ENCODE assay signal across 1 cellular context in the genomic region with DNA sequence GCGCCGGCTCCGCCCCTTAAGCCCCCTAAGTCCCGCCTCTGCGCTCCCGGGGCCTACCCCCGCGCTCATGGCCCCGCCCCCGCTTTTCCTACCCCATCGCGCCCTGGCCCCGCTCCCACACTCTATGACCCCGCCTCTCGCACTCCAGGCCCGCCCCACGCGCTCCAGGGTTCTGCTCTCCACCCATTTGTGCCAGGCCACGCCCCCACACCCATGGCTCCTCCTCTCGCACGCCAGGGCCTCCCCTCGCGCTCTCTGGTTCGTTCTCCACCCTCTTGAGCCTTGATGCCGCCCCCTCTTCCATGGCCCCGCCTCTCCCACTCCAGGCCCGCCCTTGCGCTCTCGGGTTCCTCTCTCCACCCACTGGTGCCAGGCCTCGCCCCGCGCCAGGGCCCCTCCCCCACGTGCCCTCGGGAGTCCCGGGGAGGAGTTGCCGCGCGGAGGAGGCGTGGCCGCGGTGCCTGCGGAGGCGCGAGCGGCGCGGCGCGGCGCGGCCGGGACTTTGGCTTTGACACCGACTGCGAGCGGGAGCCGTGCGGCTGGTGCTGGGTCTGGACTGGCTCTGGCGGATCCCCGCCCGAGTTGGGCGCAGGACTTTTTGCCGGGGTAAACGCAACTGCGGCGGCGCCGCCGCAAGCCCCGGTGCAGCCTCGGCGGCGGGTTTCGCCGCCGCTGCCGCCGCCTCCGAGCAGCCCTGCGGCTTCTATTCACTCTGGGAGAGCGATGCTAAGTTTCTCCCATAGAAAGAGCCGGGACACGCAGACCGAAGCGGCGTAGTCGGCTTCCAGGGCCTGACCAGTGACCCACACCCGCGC.
TF ChIP-seq lines count a peak whose summit lies in the region.

A gene (plus strand): TSS at position 499 of the 815 bp plus-strand sequence. CDS start 1,071 bp downstream, outside the sequence.

TF ChIP-seq in HCT116, 20 proteins besides CTCF, POLR2A, EP300 and RAD21 (continued from another document):
- TF ChIP-seq, protein P1, sequence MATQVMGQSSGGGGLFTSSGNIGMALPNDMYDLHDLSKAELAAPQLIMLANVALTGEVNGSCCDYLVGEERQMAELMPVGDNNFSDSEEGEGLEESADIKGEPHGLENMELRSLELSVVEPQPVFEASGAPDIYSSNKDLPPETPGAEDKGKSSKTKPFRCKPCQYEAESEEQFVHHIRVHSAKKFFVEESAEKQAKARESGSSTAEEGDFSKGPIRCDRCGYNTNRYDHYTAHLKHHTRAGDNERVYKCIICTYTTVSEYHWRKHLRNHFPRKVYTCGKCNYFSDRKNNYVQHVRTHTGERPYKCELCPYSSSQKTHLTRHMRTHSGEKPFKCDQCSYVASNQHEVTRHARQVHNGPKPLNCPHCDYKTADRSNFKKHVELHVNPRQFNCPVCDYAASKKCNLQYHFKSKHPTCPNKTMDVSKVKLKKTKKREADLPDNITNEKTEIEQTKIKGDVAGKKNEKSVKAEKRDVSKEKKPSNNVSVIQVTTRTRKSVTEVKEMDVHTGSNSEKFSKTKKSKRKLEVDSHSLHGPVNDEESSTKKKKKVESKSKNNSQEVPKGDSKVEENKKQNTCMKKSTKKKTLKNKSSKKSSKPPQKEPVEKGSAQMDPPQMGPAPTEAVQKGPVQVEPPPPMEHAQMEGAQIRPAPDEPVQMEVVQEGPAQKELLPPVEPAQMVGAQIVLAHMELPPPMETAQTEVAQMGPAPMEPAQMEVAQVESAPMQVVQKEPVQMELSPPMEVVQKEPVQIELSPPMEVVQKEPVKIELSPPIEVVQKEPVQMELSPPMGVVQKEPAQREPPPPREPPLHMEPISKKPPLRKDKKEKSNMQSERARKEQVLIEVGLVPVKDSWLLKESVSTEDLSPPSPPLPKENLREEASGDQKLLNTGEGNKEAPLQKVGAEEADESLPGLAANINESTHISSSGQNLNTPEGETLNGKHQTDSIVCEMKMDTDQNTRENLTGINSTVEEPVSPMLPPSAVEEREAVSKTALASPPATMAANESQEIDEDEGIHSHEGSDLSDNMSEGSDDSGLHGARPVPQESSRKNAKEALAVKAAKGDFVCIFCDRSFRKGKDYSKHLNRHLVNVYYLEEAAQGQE (IDR thresholded peaks at IDR 0.05; ENCODE audit: low read depth), result no peak
- TF ChIP-seq EGR1 (IDR thresholded peaks at IDR 0.05; ENCODE audit: low read depth) (peak; percentile 92), YY1 (IDR thresholded peaks at IDR 0.05; ENCODE audit: extremely low read depth, insufficient replicate concordance, low read depth, low read length) (peak; percentile 21), TCF7L2 (IDR thresholded peaks at IDR 0.05; ENCODE audit: borderline replicate concordance, extremely low read depth, insufficient read depth, insufficient read length) (no peak), ZNF274 (IDR thresholded peaks at IDR 0.05; ENCODE audit: low read depth, low read length) (no peak), EZH2 (IDR thresholded peaks at IDR 0.05) (no peak)
